In the genomic region with DNA sequence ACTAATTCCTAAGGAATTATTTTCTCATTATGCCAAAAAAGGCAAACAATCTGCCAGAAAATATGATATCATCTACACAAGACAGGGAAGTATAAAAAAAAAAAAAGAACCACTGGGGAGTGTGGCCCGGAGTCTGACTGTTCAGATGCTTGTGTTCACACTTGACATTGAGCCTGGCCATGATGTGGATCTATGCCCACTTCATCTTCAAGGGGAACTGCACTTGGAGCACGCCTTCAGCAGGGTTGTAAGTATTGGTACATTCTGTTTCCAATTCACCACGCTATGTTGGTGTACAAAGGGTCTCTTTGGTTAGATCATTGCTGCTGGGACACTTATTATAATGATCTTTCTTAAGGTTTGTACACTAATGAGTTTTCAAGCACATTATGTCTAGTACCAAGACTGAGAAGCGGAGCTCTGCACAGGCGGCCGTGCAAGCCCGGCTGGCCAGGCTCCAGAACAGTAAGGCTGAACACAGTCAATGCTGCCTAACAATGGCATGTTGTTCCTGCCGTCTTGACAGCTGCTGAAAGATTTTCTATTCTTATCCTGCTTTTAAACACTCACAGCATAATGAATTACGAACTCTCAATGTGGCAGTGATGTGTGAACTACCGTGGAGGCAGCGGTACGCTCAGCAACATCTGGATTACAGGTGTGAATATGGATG, we compare ENCODE assay signal across 14 cellular contexts.
"Had no signal": no experiment of that assay in that cellular context is flagged by ENCODE, and none has a peak within 500 bp of the region (broad histone marks: within the 10 kb centered on the region; RNA-seq: fewer than 3 reads in every experiment).

No MANE protein-coding gene starts in this region.

- DNase-seq: activated CD4-positive, alpha-beta T cell treated with anti-CD3 and anti-CD28 coated beads for 48 hours; activated CD8-positive, alpha-beta memory T cell treated with anti-CD3 and anti-CD28 coated beads, Interleukin-2, amount 50 U/mL, for 48 hours; activated CD8-positive, alpha-beta T cell treated with anti-CD3 and anti-CD28 coated beads, Interleukin-2, amount 10 ng/mL, durations not matched to agents 7 days and 5 days; activated naive CD8-positive, alpha-beta T cell treated with anti-CD3 and anti-CD28 coated beads, Interleukin-2, amount 10 ng/mL, durations not matched to agents 7 days and 5 days; esophagus squamous epithelium; foreskin keratinocyte; stimulated activated CD4-positive, alpha-beta T cell treated with anti-CD3 and anti-CD28 coated beads, Interleukin-2, amount 100 ng/mL, for 24 hours; stimulated activated naive CD4-positive, alpha-beta T cell; upper lobe of right lung had no signal

- H3K27me3 Mint-ChIP-seq: activated naive CD8-positive, alpha-beta T cell treated with anti-CD3 and anti-CD28 coated beads, Interleukin-2, amount 10 ng/mL, durations not matched to agents 7 days and 5 days had no signal

- H3K4me3 ChIP-seq: esophagus squamous epithelium, heart right ventricle, upper lobe of right lung had no signal

- H3K27ac ChIP-seq: esophagus squamous epithelium, foreskin keratinocyte, heart right ventricle, neutrophil, upper lobe of right lung had no signal

- H3K9me3 ChIP-seq: neutrophil, upper lobe of right lung had no signal

- ATAC-seq: activated CD8-positive, alpha-beta T cell treated with anti-CD3 and anti-CD28 coated beads, Interleukin-2, amount 10 ng/mL, durations not matched to agents 7 days and 5 days; foreskin keratinocyte; sciatic nerve; upper lobe of right lung; WTC11 had no signal

- H3K4me3 Mint-ChIP-seq: activated CD8-positive, alpha-beta T cell treated with anti-CD3 and anti-CD28 coated beads, Interleukin-2, amount 10 ng/mL, durations not matched to agents 7 days and 5 days; activated naive CD8-positive, alpha-beta T cell treated with anti-CD3 and anti-CD28 coated beads, Interleukin-2, amount 10 ng/mL, durations not matched to agents 7 days and 5 days; T-helper 1 cell treated with Interleukin-12 subunit alpha and Interleukin-12 subunit beta and Interleukin-4 antibody, amounts not matched to agents 30 μg/mL and 1 μg/mL, for 36 hours; WTC11 had no signal

- H3K27ac Mint-ChIP-seq: activated CD8-positive, alpha-beta T cell treated with anti-CD3 and anti-CD28 coated beads, Interleukin-2, amount 10 ng/mL, durations not matched to agents 7 days and 5 days; activated naive CD8-positive, alpha-beta T cell treated with anti-CD3 and anti-CD28 coated beads, Interleukin-2, amount 10 ng/mL, durations not matched to agents 7 days and 5 days; T-helper 1 cell treated with Interleukin-12 subunit alpha and Interleukin-12 subunit beta and Interleukin-4 antibody, amounts not matched to agents 30 μg/mL and 1 μg/mL, for 36 hours; WTC11 had no signal

- H3K36me3 Mint-ChIP-seq: activated naive CD8-positive, alpha-beta T cell treated with anti-CD3 and anti-CD28 coated beads, Interleukin-2, amount 10 ng/mL, durations not matched to agents 7 days and 5 days had no signal

- H3K36me3 ChIP-seq: esophagus squamous epithelium, heart right ventricle, neutrophil, upper lobe of right lung had no signal

- H3K4me1 ChIP-seq: esophagus squamous epithelium, heart right ventricle, upper lobe of right lung had no signal

- H3K4me1 Mint-ChIP-seq: activated naive CD8-positive, alpha-beta T cell treated with anti-CD3 and anti-CD28 coated beads, Interleukin-2, amount 10 ng/mL, durations not matched to agents 7 days and 5 days; WTC11 had no signal

- H3K27me3 ChIP-seq: esophagus squamous epithelium, foreskin keratinocyte, neutrophil, upper lobe of right lung had no signal
